In genomic region chr6:145813285-145814034, GRCh38 we compare ENCODE assay signal across 1 cellular context.
TF ChIP-seq lines count a peak whose summit lies in the region.

No MANE protein-coding gene starts in this region.

TF ChIP-seq in K562, 482 proteins besides CTCF, POLR2A, EP300 and RAD21 (continued from another document and continues in another):
- TF ChIP-seq CHD7 (IDR thresholded peaks at IDR 0.05; ENCODE audit: low read depth, low read length) (no peak), ZMIZ1 (IDR thresholded peaks at IDR 0.05; ENCODE audit: low read depth in 2 of 2, low read length in 2 of 2) (no peak), IFI16 (CRISPR knock-in tag; IDR thresholded peaks at IDR 0.05) (no peak), ZBTB5 (IDR thresholded peaks at IDR 0.05) (no peak), CLOCK (CRISPR knock-in tag; IDR thresholded peaks at IDR 0.05; ENCODE audit: borderline replicate concordance) (no peak), HMG20A (CRISPR knock-in tag; conservative IDR thresholded peaks at IDR 0.05) (no peak), ZBTB33 (CRISPR knock-in tag; IDR thresholded peaks at IDR 0.05) (no peak), TEAD1 (CRISPR knock-in tag; IDR thresholded peaks at IDR 0.05) (no peak), NBN (IDR thresholded peaks at IDR 0.05; ENCODE audit: low read depth) (0 out of 2 replicates have a peak, but pooled peaks have one; percentile 22), ZNF717 (CRISPR knock-in tag; IDR thresholded peaks at IDR 0.05) (no peak), TCF7L2 (IDR thresholded peaks at IDR 0.05; ENCODE audit: low read depth, low read length) (no peak), ZBED1 (IDR thresholded peaks at IDR 0.05) (no peak), NUFIP1 (IDR thresholded peaks at IDR 0.05; ENCODE audit: partially characterized antibody) (no peak), DIDO1 (tag; IDR thresholded peaks at IDR 0.05; ENCODE audit: low read depth) (no peak), POLR2G (IDR thresholded peaks at IDR 0.05; ENCODE audit: low read depth, low read length) (no peak; the same call in 1 of the 2 replicates), DPF2 (IDR thresholded peaks at IDR 0.05) (peak; percentile 82), THAP7 (CRISPR knock-in tag; IDR thresholded peaks at IDR 0.05) (no peak), ZNF395 (CRISPR knock-in tag; IDR thresholded peaks at IDR 0.05) (no peak; the same call in 1 of the 2 replicates), ZC3H8 (IDR thresholded peaks at IDR 0.05) (no peak), RBM15 (IDR thresholded peaks at IDR 0.05; ENCODE audit: insufficient read depth, low read length) (no peak), SRSF1 (IDR thresholded peaks at IDR 0.05; ENCODE audit: low read depth, low read length) (no peak), HDAC2 (IDR thresholded peaks at IDR 0.05) (0 out of 2 replicates have a peak, but pooled peaks have one; percentile 15), NR0B1 (IDR thresholded peaks at IDR 0.05; ENCODE audit: partially characterized antibody) (no peak), SUPT5H (IDR thresholded peaks at IDR 0.05) (no peak; the same call in 1 of the 2 replicates), ERF (CRISPR knock-in tag; IDR thresholded peaks at IDR 0.05) (no peak), CBX1 (IDR thresholded peaks at IDR 0.05; ENCODE audit: low read depth) (no peak), SIX5 (IDR thresholded peaks at IDR 0.05; ENCODE audit: borderline replicate concordance in 1 of 2, insufficient read depth in 1 of 2, low read depth in 1 of 2, low read length in 2 of 2) (no peak), HNRNPUL1 (IDR thresholded peaks at IDR 0.05; ENCODE audit: low read length) (no peak), FOXJ3 (CRISPR knock-in tag; IDR thresholded peaks at IDR 0.05) (no peak), MCM5 (IDR thresholded peaks at IDR 0.05; ENCODE audit: low read depth) (no peak)
